Comparison of ENCODE assay signal across 8 cellular contexts in the genomic region with DNA sequence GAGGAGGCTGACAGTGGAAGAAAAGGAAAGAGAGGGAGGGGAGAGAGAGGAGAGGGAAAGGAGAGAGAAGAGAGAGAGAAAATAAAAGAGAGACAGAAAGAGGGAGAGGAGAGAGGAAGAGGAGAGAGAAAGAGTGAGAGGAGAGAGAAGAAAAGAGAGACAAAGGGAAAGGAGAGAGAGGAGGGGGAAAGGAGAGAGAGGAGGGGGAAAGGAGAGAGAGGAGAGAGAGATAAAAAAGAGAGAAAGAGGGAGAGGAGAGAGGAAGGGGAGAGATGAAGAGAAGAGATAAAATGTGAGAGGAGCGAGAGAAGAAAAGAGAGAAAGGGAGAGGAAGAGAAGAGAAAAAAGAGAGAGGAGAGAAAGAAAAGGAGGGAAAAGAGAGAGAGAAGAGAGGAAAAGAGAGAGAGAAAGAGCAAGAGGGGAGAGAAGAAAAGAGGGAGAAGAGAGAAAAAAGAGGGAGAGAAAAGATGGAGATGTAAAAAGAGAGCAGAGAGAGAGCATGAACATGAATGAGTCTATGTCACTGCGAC.
"Had no signal": no experiment of that assay in that cellular context is flagged by ENCODE, and none has a peak within 500 bp of the region (broad histone marks: within the 10 kb centered on the region; RNA-seq: fewer than 3 reads in every experiment).

No MANE protein-coding gene starts in this region.

- H3K9me3 Mint-ChIP-seq: H9 had no signal

- H3K4me1 Mint-ChIP-seq: H9 had no signal

- H3K4me3 ChIP-seq: GM23248 had no signal

- H3K27ac Mint-ChIP-seq: H9, HFFc6, IgD-negative memory B cell had no signal

- H3K27ac ChIP-seq: GM23248, HL-60 had no signal

- H3K36me3 Mint-ChIP-seq: IgD-negative memory B cell had no signal

- H2AFZ ChIP-seq: GM23248 had no signal

- ATAC-seq: HepG2 had no signal

- H3K27me3 Mint-ChIP-seq: IgD-negative memory B cell had no signal

- H3K4me3 Mint-ChIP-seq: H9, HFFc6, IgD-negative memory B cell had no signal

- DNase-seq: GM23248, H9, HCEC 1CT, HFFc6, KG1 had no signal

- H3K9ac ChIP-seq: GM23248 had no signal
